In the genomic region with DNA sequence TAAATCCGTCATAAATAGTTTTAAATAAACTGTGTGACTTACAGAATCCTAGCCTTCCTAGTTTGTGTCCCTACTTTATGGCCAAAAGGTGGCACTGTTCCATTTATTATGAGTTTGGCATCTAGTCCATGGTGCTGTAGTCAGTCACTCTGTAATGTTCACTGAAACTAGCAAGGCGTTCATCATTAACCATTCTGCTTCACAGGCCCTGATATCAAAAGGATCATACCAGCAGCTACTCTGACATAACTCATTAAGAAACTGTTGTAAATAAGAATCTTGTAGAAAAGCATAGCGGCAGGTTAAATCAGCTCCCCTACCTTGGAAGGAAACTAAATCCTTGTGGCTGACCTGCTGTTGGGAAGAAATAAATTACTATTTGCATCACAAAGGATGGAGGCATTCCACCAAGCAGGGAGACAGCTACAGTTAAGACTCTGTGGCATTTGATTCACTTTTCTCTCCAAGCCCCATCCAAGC, we compare ENCODE assay signal across 8 cellular contexts.
DNase-seq lines count a peak whose midpoint lies in the region; ATAC-seq and TF ChIP-seq lines count a peak whose summit lies in the region.

No MANE protein-coding gene starts in this region.

- H3K4me1 Mint-ChIP-seq in chondrocyte (ENCODE audit: low read depth): no peaks in the 10 kb centered on the region

- H3K4me3 Mint-ChIP-seq in chondrocyte (ENCODE audit: unreplicated experiment): no peak overlapping the region

- no peak overlapping the region for H3K27ac Mint-ChIP-seq in chondrocyte (ENCODE audit: unreplicated experiment)

- no peaks in the 10 kb centered on the region for H3K36me3 Mint-ChIP-seq in chondrocyte (ENCODE audit: low read depth)

- peak; percentile 1 for DNase-seq in CD1c-positive myeloid dendritic cell (ENCODE audit: extremely low spot score)
- DNase-seq in NCI-H2029 (lab: John Stamatoyannopoulos, UW): peak; percentile 0
- DNase-seq in chondrocyte (ENCODE audit: low spot score): no peak
- DNase-seq in medulla oblongata (ENCODE audit: extremely low spot score): peak; percentile 46
- DNase-seq in stimulated activated CD4-positive, alpha-beta T cell treated with anti-CD3 and anti-CD28 coated beads, Interleukin-2, amount 100 ng/mL, for 48 hours: no peak
- no peak for DNase-seq in activated CD4-positive, alpha-beta T cell treated with anti-CD3 and anti-CD28 coated beads for 48 hours

- H3K27me3 Mint-ChIP-seq in chondrocyte (ENCODE audit: low read depth): peaks cover 9% of the 10 kb centered on the region

- ATAC-seq in GM19351 (IDR thresholded peaks at IDR 0.05; ENCODE audit: unreplicated experiment) (peak; percentile 78), HG02938 (IDR thresholded peaks at IDR 0.05; ENCODE audit: unreplicated experiment) (no peak)

- peak; percentile 82 for TF ChIP-seq CTCF in chondrocyte (IDR thresholded peaks at IDR 0.05)

- H3K9me3 Mint-ChIP-seq in chondrocyte (ENCODE audit: low read depth): no peaks in the 10 kb centered on the region

Comparison
In these comparisons a context has a peak if more than half of its experiments do, and no peak if none do; other contexts are left out.
1. DNase-seq: peak in CD1c-positive myeloid dendritic cell (single experiment), NCI-H2029 (single experiment) and medulla oblongata (single experiment); none in chondrocyte (single experiment), stimulated activated CD4-positive, alpha-beta T cell treated with anti-CD3 and anti-CD28 coated beads, Interleukin-2, amount 100 ng/mL, for 48 hours (0 of 2) and activated CD4-positive, alpha-beta T cell treated with anti-CD3 and anti-CD28 coated beads for 48 hours (single experiment).